ENCODE assay signal across 8 cellular contexts in the genomic region with DNA sequence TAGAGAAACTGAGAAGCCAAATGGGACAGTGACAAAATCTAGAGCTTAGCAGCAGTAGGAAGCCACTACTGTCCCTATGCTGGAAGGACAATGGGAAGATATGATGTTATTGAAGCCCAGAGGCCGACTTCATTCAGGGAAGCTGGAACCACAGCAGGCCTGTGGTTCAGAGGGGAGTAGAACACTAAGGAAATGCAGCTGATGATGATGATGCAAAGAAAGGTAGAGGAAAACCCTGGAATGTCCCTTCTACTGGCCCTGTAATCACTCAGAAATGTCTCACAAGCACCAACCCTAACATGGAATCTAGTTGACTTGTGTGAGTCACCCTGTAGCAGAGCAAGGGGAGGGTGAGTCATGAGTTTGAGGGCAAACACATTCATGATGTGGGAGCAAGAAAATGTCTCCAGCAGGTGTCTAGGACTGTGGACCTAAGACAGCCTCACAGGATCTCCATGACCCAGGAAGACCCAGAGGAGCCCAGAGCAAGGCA. TPM values are rescaled to one million over a fixed set of nuclear protein-coding genes. Genes with fewer than 3 reads are reported as not detected.
DNase-seq lines count a peak whose midpoint lies in the region; ATAC-seq and TF ChIP-seq lines count a peak whose summit lies in the region.

No MANE protein-coding gene starts in this region.

- peak overlapping the region in 2 of 7 donors; percentile 2 to 77 for H3K27ac Mint-ChIP-seq in CD14-positive monocyte

- H3K36me3 Mint-ChIP-seq in CD14-positive monocyte = peaks cover 0 to 4% of the 10 kb centered on the region in 2 donors

- CTCF ChIA-PET in mammary epithelial cell (lab: Charles Lee; ENCODE audit: low non-redundant PET) = interaction anchor here (0.5 kb wide), 1 partner anchor 186 kb away, joined by 23 read pairs; no protein-coding TSS in a partner anchor

- WGBS in mammary epithelial cell (ENCODE audit: low coverage, missing lambda C conversion rate) = 0% methylated on average over 1 of the region's 1 CpG
- no CpG with 5 or more reads among the region's 1 CpG for WGBS in trophoblast cell (ENCODE audit: extremely low coverage, insufficient coverage, insufficient read length)

- H3K27ac ChIP-seq in mammary epithelial cell (ENCODE audit: insufficient read depth, low read depth, low read length) = peak overlapping the region; percentile 93
- H3K27ac ChIP-seq in trophoblast cell (ENCODE audit: low read depth, low read length) = peak overlapping the region; percentile 8
- no peak overlapping the region for H3K27ac ChIP-seq in MM.1S (ENCODE audit: low read length)
- H3K27ac ChIP-seq in Peyer's patch = no peak overlapping the region

- peaks cover 52% of the 10 kb centered on the region for H3K4me1 ChIP-seq in mammary epithelial cell (ENCODE audit: insufficient read depth, low read length)
- H3K4me1 ChIP-seq in trophoblast cell (ENCODE audit: control insufficient read depth in 1 of 2, insufficient read depth in 2 of 2, low read length in 2 of 2) = peaks cover 3 to 7% of the 10 kb centered on the region in 2 experiments
- no peaks in the 10 kb centered on the region for H3K4me1 ChIP-seq in MM.1S (ENCODE audit: low read length)
- H3K4me1 ChIP-seq in Peyer's patch = no peaks in the 10 kb centered on the region

- no peak overlapping the region for H3K14ac ChIP-seq in trophoblast cell (ENCODE audit: low read length)

- H4K12ac ChIP-seq in trophoblast cell (ENCODE audit: low read depth, low read length) = no peak overlapping the region

- H3K4me1 Mint-ChIP-seq in CD14-positive monocyte = peaks cover 15% of the 10 kb centered on the region

- in situ Hi-C loops in mammary epithelial cell (cut with MboI; ENCODE audit: low sequenced_read_pairs in 2 of 2) = no loop called here

- no peak overlapping the region for H4K91ac ChIP-seq in trophoblast cell (ENCODE audit: low read depth, low read length)

- H3F3A ChIP-seq in MM.1S (ENCODE audit: insufficient read depth, low read length) = no peaks in the 10 kb centered on the region

- H4K8ac ChIP-seq in trophoblast cell (ENCODE audit: low read depth, low read length) = no peak overlapping the region

- intact Hi-C loops in CD14-positive monocyte (cut with micrococcal nuclease) = no loop called here
- intact Hi-C loops in mammary epithelial cell (cut with micrococcal nuclease) = loop anchor here (2.0 to 10.0 kb wide), 2 partner anchors 39 to 189 kb away; no protein-coding TSS in a partner anchor

- H4K20me1 ChIP-seq in mammary epithelial cell (ENCODE audit: insufficient read depth, low read length) (no peaks in the 10 kb centered on the region), MM.1S (ENCODE audit: insufficient read depth, low read length) (no peaks in the 10 kb centered on the region)

- peak overlapping the region; percentile 33 for H3K4me2 ChIP-seq in mammary epithelial cell (ENCODE audit: insufficient read depth, low read depth, low read length)
- H3K4me2 ChIP-seq in trophoblast cell (ENCODE audit: low read length) = no peak overlapping the region
- no peak overlapping the region for H3K4me2 ChIP-seq in MM.1S (ENCODE audit: low read depth, low read length)

- no peak overlapping the region for H2AK5ac ChIP-seq in trophoblast cell (ENCODE audit: low read length)

- H2BK12ac ChIP-seq in trophoblast cell (ENCODE audit: low read length) = no peak overlapping the region

- H3K36me3 ChIP-seq in mammary epithelial cell (ENCODE audit: insufficient read depth, low read length) (no peaks in the 10 kb centered on the region), trophoblast cell (ENCODE audit: control insufficient read depth in 1 of 2, insufficient read depth in 2 of 2, low read length in 2 of 2) (no peaks in the 10 kb centered on the region), MM.1S (replicated peaks; ENCODE audit: insufficient read depth, low read length) (no peaks in the 10 kb centered on the region), Peyer's patch (no peaks in the 10 kb centered on the region)

- H2BK5ac ChIP-seq in trophoblast cell (ENCODE audit: low read depth, low read length, poor library complexity) = no peak overlapping the region

- H3K9me3 Mint-ChIP-seq in CD14-positive monocyte = peaks cover 0 to 3% (median 0%) of the 10 kb centered on the region in 7 donors

- H3K9ac ChIP-seq in mammary epithelial cell (ENCODE audit: insufficient read depth, low read length) = no peak overlapping the region
- no peak overlapping the region for H3K9ac ChIP-seq in trophoblast cell (ENCODE audit: low read length)
- H3K9ac ChIP-seq in MM.1S (ENCODE audit: low read length) = no peak overlapping the region

- no peaks in the 10 kb centered on the region for H3K79me2 ChIP-seq in mammary epithelial cell (ENCODE audit: insufficient read depth, low read length)
- H3K79me2 ChIP-seq in trophoblast cell (ENCODE audit: control insufficient read depth, insufficient read depth, low read length, poor library complexity) = no peaks in the 10 kb centered on the region
- H3K79me2 ChIP-seq in MM.1S (ENCODE audit: low read length) = no peaks in the 10 kb centered on the region

- no peak overlapping the region for H3K18ac ChIP-seq in trophoblast cell (ENCODE audit: low read length)

- dilution Hi-C loops in mammary epithelial cell (cut with HindIII; ENCODE audit: low sequenced_read_pairs) = no loop called here

- no peak overlapping the region for H3K4me3 Mint-ChIP-seq in CD14-positive monocyte

- TF ChIP-seq POLR2A in Peyer's patch (IDR thresholded peaks at IDR 0.05) = no peak

- H3K79me1 ChIP-seq in trophoblast cell (ENCODE audit: low read length) = peaks cover 2% of the 10 kb centered on the region

- no TSS peak for BruUV-seq in mammary epithelial cell (replicated peaks; lab: Mats Ljungman, UMichigan)

- no peaks in the 10 kb centered on the region for H3K9me3 ChIP-seq in mammary epithelial cell (replicated peaks; ENCODE audit: insufficient read depth, low read length)
- no peaks in the 10 kb centered on the region for H3K9me3 ChIP-seq in trophoblast cell (ENCODE audit: insufficient read depth, low read depth, low read length)
- no peaks in the 10 kb centered on the region for H3K9me3 ChIP-seq in MM.1S (replicated peaks; ENCODE audit: insufficient read depth, low read length)
- H3K9me3 ChIP-seq in Peyer's patch = no peaks in the 10 kb centered on the region

- no peak overlapping the region for H3K23ac ChIP-seq in trophoblast cell (ENCODE audit: low read length)

- H2BK120ac ChIP-seq in trophoblast cell (ENCODE audit: insufficient read depth, low read length, poor library complexity) = no peak overlapping the region

- peak; percentile 44 for DNase-seq in CD14-positive monocyte (ENCODE audit: low spot score)
- peak; percentile 97 for DNase-seq in NCI-H460 (ENCODE audit: extremely low read depth, low read depth)
- peak; percentile 99 for DNase-seq in mammary epithelial cell
- DNase-seq in trophoblast cell = peak; percentile 82 to 95
- DNase-seq in MM.1S = no peak
- no peak for DNase-seq in Peyer's patch
- DNase-seq in mesenteric fat pad (ENCODE audit: low spot score) = no peak

- H3K4ac ChIP-seq in trophoblast cell (ENCODE audit: low read depth, low read length) = no peak overlapping the region

- no peak for ATAC-seq in GM21447 (IDR thresholded peaks at IDR 0.05; ENCODE audit: unreplicated experiment)

- H3K9me2 ChIP-seq in MM.1S (replicated peaks; ENCODE audit: insufficient read depth, low read length) = no peaks in the 10 kb centered on the region

- peaks cover 0 to 3% (median 2%) of the 10 kb centered on the region in 3 donors for H3K27me3 Mint-ChIP-seq in CD14-positive monocyte (ENCODE audit: low read depth in 3 of 3)

- TF ChIP-seq CTCF in CD14-positive monocyte (IDR thresholded peaks at IDR 0.05) = no peak
- peak in 1 of 2 donors; percentile 19 for TF ChIP-seq CTCF in mammary epithelial cell (conservative IDR thresholded peaks at IDR 0.05 in 1 of 2, IDR thresholded peaks at IDR 0.05 in 1 of 2; ENCODE audit: extremely low read depth in 1 of 2, insufficient read depth in 1 of 2, low read depth in 1 of 2, low read length in 2 of 2)
- TF ChIP-seq CTCF in MM.1S (IDR thresholded peaks at IDR 0.05; ENCODE audit: low read length) = no peak
- no peak for TF ChIP-seq CTCF in Peyer's patch (IDR thresholded peaks at IDR 0.05)

- H3K27me3 ChIP-seq in mammary epithelial cell (ENCODE audit: insufficient read depth, low read length) (no peaks in the 10 kb centered on the region), trophoblast cell (ENCODE audit: insufficient read depth, low read length) (no peaks in the 10 kb centered on the region), MM.1S (replicated peaks; ENCODE audit: insufficient read depth, low read length) (no peaks in the 10 kb centered on the region), Peyer's patch (no peaks in the 10 kb centered on the region)

- no peak overlapping the region for H3K4me3 ChIP-seq in mammary epithelial cell (replicated peaks in 1 of 3; ENCODE audit: insufficient read depth in 1 of 3, low read depth in 2 of 3, low read length in 3 of 3)
- H3K4me3 ChIP-seq in trophoblast cell (ENCODE audit: low read depth, low read length) = no peak overlapping the region
- no peak overlapping the region for H3K4me3 ChIP-seq in MM.1S (ENCODE audit: low read length)
- no peak overlapping the region for H3K4me3 ChIP-seq in Peyer's patch

- H2AFZ ChIP-seq in mammary epithelial cell (ENCODE audit: low read depth, low read length) = peak overlapping the region; percentile 7
- no peak overlapping the region for H2AFZ ChIP-seq in trophoblast cell (ENCODE audit: insufficient read depth, low read length, poor library complexity)
- H2AFZ ChIP-seq in MM.1S (ENCODE audit: low read length) = no peak overlapping the region

RNA-seq across cellular contexts. Expression of a gene that starts 37.1 kb away (rescaled TPM):
- polyA plus RNA-seq in CD14-positive monocyte (not detected), mammary epithelial cell (0.12 TPM)
- total RNA-seq in NCI-H460 (2014; rRNA removed; shearing (Covaris generic)) = 0.30 TPM in 1 of 2 replicates, not detected in the other
- not detected in 2 replicates for polyA plus RNA-seq in NCI-H460 (2014; cell fraction: nucleus; rRNA removed)
- total RNA-seq in mammary epithelial cell (under 1 TPM in 1 of 2 donors, not detected in 1; 0.47 TPM), Peyer's patch (1 to 10 TPM in 3 of 4 donors, under 1 TPM in 1; 0.40 to 5.8 (median 2.1) TPM), mesenteric fat pad (1.2 TPM)
- not detected for polyA minus RNA-seq in mammary epithelial cell
- 0.42 and 0.51 TPM in 2 replicates for polyA plus RNA-seq in trophoblast cell (2013)

Comparison
In these comparisons a context has a peak if more than half of its experiments do, and no peak if none do; other contexts are left out.
1. DNase-seq: peak in CD14-positive monocyte (single experiment), NCI-H460 (single experiment), mammary epithelial cell (single experiment) and trophoblast cell (2 of 2); none in MM.1S (single experiment), Peyer's patch (0 of 3) and mesenteric fat pad (single experiment).
2. H3K27ac ChIP-seq: peak in mammary epithelial cell (single experiment) and trophoblast cell (single experiment); none in MM.1S (single experiment) and Peyer's patch (0 of 4).